Comparison of ENCODE assay signal across 8 cellular contexts in the genomic region with DNA sequence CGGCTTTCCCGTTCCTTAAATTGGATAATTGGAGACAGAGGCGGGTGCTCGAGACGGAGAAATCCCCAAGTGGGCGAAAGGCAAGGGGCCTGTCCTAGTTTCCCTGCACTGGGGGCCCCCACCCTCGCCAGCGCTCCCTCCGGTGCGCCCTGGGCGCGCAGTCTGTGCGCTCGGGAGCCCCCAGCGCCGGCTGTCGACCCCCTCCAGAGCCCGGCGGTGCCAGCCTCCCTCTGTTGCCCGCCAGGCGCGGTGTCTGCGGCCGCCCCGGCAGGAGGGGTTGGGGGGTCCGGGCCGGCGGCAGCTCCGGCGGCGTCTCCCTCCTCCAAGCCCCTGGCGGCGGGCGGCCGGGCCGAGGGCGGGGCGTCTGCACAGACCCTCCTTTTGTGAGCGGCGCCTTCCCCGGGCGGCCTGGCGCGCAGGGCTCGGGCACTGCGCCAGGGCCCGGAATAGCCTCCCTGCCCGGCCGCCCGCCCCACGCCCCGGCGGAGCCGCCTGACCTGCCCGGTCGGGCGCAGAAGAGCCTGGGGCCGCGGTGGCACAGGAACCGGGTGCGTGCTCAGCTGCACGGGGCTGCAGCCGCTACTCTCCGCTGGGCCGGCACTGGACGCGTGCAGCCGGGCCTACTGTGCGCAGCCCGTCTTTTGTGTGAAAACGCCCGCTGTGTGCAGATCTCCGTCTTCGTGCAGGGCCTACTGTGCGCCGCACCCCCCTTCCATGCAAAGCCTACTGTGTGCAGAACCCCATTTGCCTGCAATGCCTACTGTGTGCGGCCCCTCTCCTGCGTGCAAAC. TPM values are rescaled to one million over a fixed set of nuclear protein-coding genes. Genes with fewer than 3 reads are reported as not detected.
DNase-seq lines count a peak whose midpoint lies in the region; ATAC-seq and TF ChIP-seq lines count a peak whose summit lies in the region.

No MANE protein-coding gene starts in this region.

- TF ChIP-seq EP300 in Ishikawa (IDR thresholded peaks at IDR 0.05; ENCODE audit: borderline replicate concordance): peak; percentile 37; the same call in 1 of the 2 replicates

- H3K9me3 ChIP-seq in iPS-15b (ENCODE audit: control insufficient read depth, insufficient read depth, low read length): no peaks in the 10 kb centered on the region
- H3K9me3 ChIP-seq in skeletal muscle tissue (ENCODE audit: control insufficient read depth in 3 of 3, low read length in 3 of 3): no peaks in the 10 kb centered on the region

- H3K4me1 ChIP-seq in iPS-15b (ENCODE audit: control insufficient read depth, insufficient read depth, low read length) (peaks cover 4% of the 10 kb centered on the region), skeletal muscle tissue (ENCODE audit: control insufficient read depth in 3 of 3, insufficient read depth in 3 of 3, low read length in 3 of 3) (peaks cover 27 to 34% (median 33%) of the 10 kb centered on the region in 3 donors)

- peak overlapping the region; percentile 44 for H3K27ac ChIP-seq in skeletal muscle tissue (ENCODE audit: low read depth, low read length)

- H3K9ac ChIP-seq in iPS-15b (ENCODE audit: low read depth, low read length) (no peak overlapping the region), skeletal muscle tissue (ENCODE audit: low read depth in 1 of 3, low read length in 3 of 3) (peak overlapping the region; percentile 62 to 84 (median 70))

- H3K36me3 ChIP-seq in iPS-15b (ENCODE audit: control insufficient read depth, insufficient read depth, low read length) (no peaks in the 10 kb centered on the region), skeletal muscle tissue (ENCODE audit: control insufficient read depth in 3 of 3, insufficient read depth in 3 of 3, low read length in 3 of 3) (no peaks in the 10 kb centered on the region)

- H3K27me3 ChIP-seq in iPS-15b (ENCODE audit: control insufficient read depth, insufficient read depth, low read length) (peaks cover 40% of the 10 kb centered on the region), skeletal muscle tissue (ENCODE audit: control insufficient read depth in 3 of 3, insufficient read depth in 3 of 3, low read length in 3 of 3) (no peaks in the 10 kb centered on the region)

- DNase-seq in COLO829 (ENCODE audit: low spot score) (peak; percentile 59), astrocyte of the hippocampus (ENCODE audit: low read depth, low spot score) (peak; percentile 89), GDM1 (lab: John Stamatoyannopoulos, UW) (no peak), NCI-H1694 treated with DMSO at 0.1 percent for 48 hours (lab: John Stamatoyannopoulos, UW) (no peak)

- TF ChIP-seq RAD21 in Ishikawa (IDR thresholded peaks at IDR 0.05; ENCODE audit: low read depth): no peak

- ATAC-seq in HG02588 (IDR thresholded peaks at IDR 0.05; ENCODE audit: unreplicated experiment): no peak

- peak overlapping the region; percentile 58 for H3K4me3 ChIP-seq in iPS-15b (ENCODE audit: low read depth, low read length)
- H3K4me3 ChIP-seq in skeletal muscle tissue (ENCODE audit: low read length in 3 of 3): peak overlapping the region; percentile 33 to 64 (median 60)

TF ChIP-seq in Ishikawa, 13 proteins besides CTCF, POLR2A, EP300 and RAD21:
- TF ChIP-seq, protein P1, sequence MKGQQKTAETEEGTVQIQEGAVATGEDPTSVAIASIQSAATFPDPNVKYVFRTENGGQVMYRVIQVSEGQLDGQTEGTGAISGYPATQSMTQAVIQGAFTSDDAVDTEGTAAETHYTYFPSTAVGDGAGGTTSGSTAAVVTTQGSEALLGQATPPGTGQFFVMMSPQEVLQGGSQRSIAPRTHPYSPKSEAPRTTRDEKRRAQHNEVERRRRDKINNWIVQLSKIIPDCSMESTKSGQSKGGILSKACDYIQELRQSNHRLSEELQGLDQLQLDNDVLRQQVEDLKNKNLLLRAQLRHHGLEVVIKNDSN (IDR thresholded peaks at IDR 0.05): no peak
- 0 out of 2 replicates have a peak, but pooled peaks have one; percentile 59 for TF ChIP-seq ZBTB7A (IDR thresholded peaks at IDR 0.05; ENCODE audit: low read depth)
- TF ChIP-seq TEAD4 (IDR thresholded peaks at IDR 0.05): 0 out of 2 replicates have a peak, but pooled peaks have one; percentile 7
- TF ChIP-seq, protein P2, sequence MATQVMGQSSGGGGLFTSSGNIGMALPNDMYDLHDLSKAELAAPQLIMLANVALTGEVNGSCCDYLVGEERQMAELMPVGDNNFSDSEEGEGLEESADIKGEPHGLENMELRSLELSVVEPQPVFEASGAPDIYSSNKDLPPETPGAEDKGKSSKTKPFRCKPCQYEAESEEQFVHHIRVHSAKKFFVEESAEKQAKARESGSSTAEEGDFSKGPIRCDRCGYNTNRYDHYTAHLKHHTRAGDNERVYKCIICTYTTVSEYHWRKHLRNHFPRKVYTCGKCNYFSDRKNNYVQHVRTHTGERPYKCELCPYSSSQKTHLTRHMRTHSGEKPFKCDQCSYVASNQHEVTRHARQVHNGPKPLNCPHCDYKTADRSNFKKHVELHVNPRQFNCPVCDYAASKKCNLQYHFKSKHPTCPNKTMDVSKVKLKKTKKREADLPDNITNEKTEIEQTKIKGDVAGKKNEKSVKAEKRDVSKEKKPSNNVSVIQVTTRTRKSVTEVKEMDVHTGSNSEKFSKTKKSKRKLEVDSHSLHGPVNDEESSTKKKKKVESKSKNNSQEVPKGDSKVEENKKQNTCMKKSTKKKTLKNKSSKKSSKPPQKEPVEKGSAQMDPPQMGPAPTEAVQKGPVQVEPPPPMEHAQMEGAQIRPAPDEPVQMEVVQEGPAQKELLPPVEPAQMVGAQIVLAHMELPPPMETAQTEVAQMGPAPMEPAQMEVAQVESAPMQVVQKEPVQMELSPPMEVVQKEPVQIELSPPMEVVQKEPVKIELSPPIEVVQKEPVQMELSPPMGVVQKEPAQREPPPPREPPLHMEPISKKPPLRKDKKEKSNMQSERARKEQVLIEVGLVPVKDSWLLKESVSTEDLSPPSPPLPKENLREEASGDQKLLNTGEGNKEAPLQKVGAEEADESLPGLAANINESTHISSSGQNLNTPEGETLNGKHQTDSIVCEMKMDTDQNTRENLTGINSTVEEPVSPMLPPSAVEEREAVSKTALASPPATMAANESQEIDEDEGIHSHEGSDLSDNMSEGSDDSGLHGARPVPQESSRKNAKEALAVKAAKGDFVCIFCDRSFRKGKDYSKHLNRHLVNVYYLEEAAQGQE (IDR thresholded peaks at IDR 0.05; ENCODE audit: low read depth): no peak
- peak; percentile 62; the same call in 1 of the 2 replicates for TF ChIP-seq NFIC (IDR thresholded peaks at IDR 0.05)
- TF ChIP-seq YY1 (IDR thresholded peaks at IDR 0.05; ENCODE audit: low read depth): peak; percentile 21; the same call in 1 of the 2 replicates
- no peak for TF ChIP-seq EGR1 (IDR thresholded peaks at IDR 0.05)
- TF ChIP-seq TCF12 (IDR thresholded peaks at IDR 0.05; ENCODE audit: low read depth): no peak
- TF ChIP-seq CEBPB (IDR thresholded peaks at IDR 0.05): no peak
- TF ChIP-seq, protein P3, sequence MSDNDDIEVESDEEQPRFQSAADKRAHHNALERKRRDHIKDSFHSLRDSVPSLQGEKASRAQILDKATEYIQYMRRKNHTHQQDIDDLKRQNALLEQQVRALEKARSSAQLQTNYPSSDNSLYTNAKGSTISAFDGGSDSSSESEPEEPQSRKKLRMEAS (IDR thresholded peaks at IDR 0.05): peak; percentile 52; the same call in 1 of the 2 replicates
- no peak for TF ChIP-seq FOXM1 (IDR thresholded peaks at IDR 0.05; ENCODE audit: borderline replicate concordance, low read depth)
- peak; percentile 29; the same call in 1 of the 2 replicates for TF ChIP-seq TAF1 (IDR thresholded peaks at IDR 0.05; ENCODE audit: low read depth)
- no peak for TF ChIP-seq CREB1 (IDR thresholded peaks at IDR 0.05; ENCODE audit: low read depth)

RNA-seq across cellular contexts. Expression of a gene that starts 13.2 kb away (rescaled TPM):
- 5.7 TPM for total RNA-seq in skeletal muscle tissue

RNA-seq across cellular contexts. Expression of a gene that starts 32.4 kb away (rescaled TPM):
- total RNA-seq in skeletal muscle tissue: 52.7 TPM

Comparison
In these comparisons a context has a peak if more than half of its experiments do, and no peak if none do; other contexts are left out.
1. DNase-seq: peak in COLO829 (single experiment) and astrocyte of the hippocampus (single experiment); none in GDM1 (single experiment) and NCI-H1694 treated with DMSO at 0.1 percent for 48 hours (single experiment).